In the genomic region with DNA sequence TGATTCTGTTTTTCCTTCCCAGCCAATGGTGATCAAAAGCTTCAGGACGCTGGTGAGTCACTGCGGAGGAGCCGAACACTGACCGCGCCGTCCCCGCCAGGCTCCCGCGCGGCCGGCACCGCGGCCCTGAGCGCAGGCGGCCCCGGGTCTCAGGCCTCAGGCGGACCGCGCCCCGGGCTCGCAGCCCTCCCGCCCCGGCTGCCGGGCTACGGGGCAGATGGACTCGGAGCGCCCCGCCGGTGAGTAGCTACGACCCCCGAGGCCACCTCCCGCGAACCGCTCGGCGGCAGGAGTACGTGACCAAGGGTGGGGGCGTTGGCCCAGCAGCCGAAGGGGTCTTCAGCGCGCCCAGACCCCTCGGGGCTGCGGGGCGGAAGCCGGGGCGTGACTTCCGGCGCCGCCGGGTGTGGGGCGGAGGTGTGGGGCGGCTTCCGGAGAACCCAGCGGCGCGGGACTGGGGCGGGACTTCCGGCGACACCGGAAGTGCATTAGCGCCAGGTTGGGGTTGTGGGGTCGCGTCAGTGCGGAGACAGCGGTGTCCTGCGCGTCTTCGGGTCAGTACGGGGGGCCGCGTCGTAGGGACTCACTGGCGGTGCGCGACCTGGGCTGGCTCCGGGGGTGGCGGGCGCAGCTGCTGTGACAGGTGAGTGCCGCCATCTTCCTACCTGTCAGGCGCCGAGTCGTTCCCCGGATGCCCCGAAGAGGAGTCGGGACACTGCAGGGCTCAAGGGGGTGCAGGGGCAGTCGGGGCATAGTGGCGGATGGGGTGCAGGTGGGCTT, we compare ENCODE assay signal across 1 cellular context.
A peak's percentile ranks its signal among the peaks of the same experiment; 100 is the strongest.
TF ChIP-seq lines count a peak whose summit lies in the region.

TSS of gene WDR37 (plus strand) at position 60 of the 780 bp plus-strand sequence. CDS start 15,771 bp downstream, outside the sequence.

TF ChIP-seq in HepG2, 621 proteins besides CTCF, POLR2A, EP300 and RAD21 (continued from another document and continues in another):
- TF ChIP-seq, protein P1, sequence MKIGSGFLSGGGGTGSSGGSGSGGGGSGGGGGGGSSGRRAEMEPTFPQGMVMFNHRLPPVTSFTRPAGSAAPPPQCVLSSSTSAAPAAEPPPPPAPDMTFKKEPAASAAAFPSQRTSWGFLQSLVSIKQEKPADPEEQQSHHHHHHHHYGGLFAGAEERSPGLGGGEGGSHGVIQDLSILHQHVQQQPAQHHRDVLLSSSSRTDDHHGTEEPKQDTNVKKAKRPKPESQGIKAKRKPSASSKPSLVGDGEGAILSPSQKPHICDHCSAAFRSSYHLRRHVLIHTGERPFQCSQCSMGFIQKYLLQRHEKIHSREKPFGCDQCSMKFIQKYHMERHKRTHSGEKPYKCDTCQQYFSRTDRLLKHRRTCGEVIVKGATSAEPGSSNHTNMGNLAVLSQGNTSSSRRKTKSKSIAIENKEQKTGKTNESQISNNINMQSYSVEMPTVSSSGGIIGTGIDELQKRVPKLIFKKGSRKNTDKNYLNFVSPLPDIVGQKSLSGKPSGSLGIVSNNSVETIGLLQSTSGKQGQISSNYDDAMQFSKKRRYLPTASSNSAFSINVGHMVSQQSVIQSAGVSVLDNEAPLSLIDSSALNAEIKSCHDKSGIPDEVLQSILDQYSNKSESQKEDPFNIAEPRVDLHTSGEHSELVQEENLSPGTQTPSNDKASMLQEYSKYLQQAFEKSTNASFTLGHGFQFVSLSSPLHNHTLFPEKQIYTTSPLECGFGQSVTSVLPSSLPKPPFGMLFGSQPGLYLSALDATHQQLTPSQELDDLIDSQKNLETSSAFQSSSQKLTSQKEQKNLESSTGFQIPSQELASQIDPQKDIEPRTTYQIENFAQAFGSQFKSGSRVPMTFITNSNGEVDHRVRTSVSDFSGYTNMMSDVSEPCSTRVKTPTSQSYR (CRISPR knock-in tag; IDR thresholded peaks at IDR 0.05; ENCODE audit: borderline replicate concordance), result no peak
- TF ChIP-seq ZNF652 (CRISPR knock-in tag; IDR thresholded peaks at IDR 0.05; ENCODE audit: borderline replicate concordance, low read depth) (no peak), PAX8 (CRISPR knock-in tag; IDR thresholded peaks at IDR 0.05; ENCODE audit: borderline replicate concordance) (no peak), JUND (CRISPR knock-in tag; IDR thresholded peaks at IDR 0.05) (no peak), ZNF556 (CRISPR knock-in tag; IDR thresholded peaks at IDR 0.05; ENCODE audit: borderline replicate concordance) (0 out of 2 replicates have a peak, but pooled peaks have one; percentile 44), ZNF230 (CRISPR knock-in tag; IDR thresholded peaks at IDR 0.05) (no peak), ZNF225 (CRISPR knock-in tag; IDR thresholded peaks at IDR 0.05) (peak; percentile 48; the same call in 1 of the 2 replicates), KDM2A (CRISPR knock-in tag; IDR thresholded peaks at IDR 0.05; ENCODE audit: borderline replicate concordance, low read depth) (peak; percentile 86), FIP1L1 (IDR thresholded peaks at IDR 0.05; ENCODE audit: borderline replicate concordance, insufficient read depth, low read depth, low read length) (no peak), NFIB (CRISPR knock-in tag; IDR thresholded peaks at IDR 0.05; ENCODE audit: borderline replicate concordance) (no peak), ZNF777 (CRISPR knock-in tag; IDR thresholded peaks at IDR 0.05) (peak; percentile 49; the same call in 1 of the 2 replicates), ZNF326 (CRISPR knock-in tag; IDR thresholded peaks at IDR 0.05; ENCODE audit: borderline replicate concordance) (no peak), TARDBP (CRISPR knock-in tag; IDR thresholded peaks at IDR 0.05) (no peak), DDIT3 (CRISPR knock-in tag; IDR thresholded peaks at IDR 0.05) (no peak), ZNF180 (CRISPR knock-in tag; IDR thresholded peaks at IDR 0.05; ENCODE audit: borderline replicate concordance, low read depth) (no peak), ZSCAN20 (CRISPR knock-in tag; IDR thresholded peaks at IDR 0.05; ENCODE audit: borderline replicate concordance) (no peak), NR2F2 (IDR thresholded peaks at IDR 0.05; ENCODE audit: borderline replicate concordance, low read depth) (no peak), TFDP1 (CRISPR knock-in tag; IDR thresholded peaks at IDR 0.05; ENCODE audit: borderline replicate concordance) (peak; percentile 16; the same call in 1 of the 2 replicates), KLF16 (CRISPR knock-in tag; IDR thresholded peaks at IDR 0.05) (no peak; a peak in 1 of 4 replicates), HIVEP1 (CRISPR knock-in tag; IDR thresholded peaks at IDR 0.05) (no peak), ZNF333 (CRISPR knock-in tag; IDR thresholded peaks at IDR 0.05; ENCODE audit: borderline replicate concordance) (no peak), ZNF101 (CRISPR knock-in tag; IDR thresholded peaks at IDR 0.05; ENCODE audit: borderline replicate concordance, low read depth) (no peak), CREBL2 (CRISPR knock-in tag; IDR thresholded peaks at IDR 0.05; ENCODE audit: borderline replicate concordance) (no peak), ZNF713 (CRISPR knock-in tag; IDR thresholded peaks at IDR 0.05) (no peak), ZNF816 (CRISPR knock-in tag; IDR thresholded peaks at IDR 0.05; ENCODE audit: borderline replicate concordance) (no peak), RFXANK (CRISPR knock-in tag; IDR thresholded peaks at IDR 0.05) (no peak), XBP1 (CRISPR knock-in tag; IDR thresholded peaks at IDR 0.05) (no peak), ZNF224 (CRISPR knock-in tag; IDR thresholded peaks at IDR 0.05) (peak; percentile 39; the same call in 1 of the 2 replicates), ZC3H13 (CRISPR knock-in tag; IDR thresholded peaks at IDR 0.05) (peak; percentile 73; the same call in 1 of the 2 replicates), SALL1 (CRISPR knock-in tag; IDR thresholded peaks at IDR 0.05) (peak; percentile 61), ZNF792 (CRISPR knock-in tag; IDR thresholded peaks at IDR 0.05) (no peak; the same call in 1 of the 2 replicates), TRIM22 (IDR thresholded peaks at IDR 0.05) (no peak), ZNF274 (CRISPR knock-in tag; IDR thresholded peaks at IDR 0.05) (0 out of 2 replicates have a peak, but pooled peaks have one; percentile 57)
- TF ChIP-seq, protein P2, sequence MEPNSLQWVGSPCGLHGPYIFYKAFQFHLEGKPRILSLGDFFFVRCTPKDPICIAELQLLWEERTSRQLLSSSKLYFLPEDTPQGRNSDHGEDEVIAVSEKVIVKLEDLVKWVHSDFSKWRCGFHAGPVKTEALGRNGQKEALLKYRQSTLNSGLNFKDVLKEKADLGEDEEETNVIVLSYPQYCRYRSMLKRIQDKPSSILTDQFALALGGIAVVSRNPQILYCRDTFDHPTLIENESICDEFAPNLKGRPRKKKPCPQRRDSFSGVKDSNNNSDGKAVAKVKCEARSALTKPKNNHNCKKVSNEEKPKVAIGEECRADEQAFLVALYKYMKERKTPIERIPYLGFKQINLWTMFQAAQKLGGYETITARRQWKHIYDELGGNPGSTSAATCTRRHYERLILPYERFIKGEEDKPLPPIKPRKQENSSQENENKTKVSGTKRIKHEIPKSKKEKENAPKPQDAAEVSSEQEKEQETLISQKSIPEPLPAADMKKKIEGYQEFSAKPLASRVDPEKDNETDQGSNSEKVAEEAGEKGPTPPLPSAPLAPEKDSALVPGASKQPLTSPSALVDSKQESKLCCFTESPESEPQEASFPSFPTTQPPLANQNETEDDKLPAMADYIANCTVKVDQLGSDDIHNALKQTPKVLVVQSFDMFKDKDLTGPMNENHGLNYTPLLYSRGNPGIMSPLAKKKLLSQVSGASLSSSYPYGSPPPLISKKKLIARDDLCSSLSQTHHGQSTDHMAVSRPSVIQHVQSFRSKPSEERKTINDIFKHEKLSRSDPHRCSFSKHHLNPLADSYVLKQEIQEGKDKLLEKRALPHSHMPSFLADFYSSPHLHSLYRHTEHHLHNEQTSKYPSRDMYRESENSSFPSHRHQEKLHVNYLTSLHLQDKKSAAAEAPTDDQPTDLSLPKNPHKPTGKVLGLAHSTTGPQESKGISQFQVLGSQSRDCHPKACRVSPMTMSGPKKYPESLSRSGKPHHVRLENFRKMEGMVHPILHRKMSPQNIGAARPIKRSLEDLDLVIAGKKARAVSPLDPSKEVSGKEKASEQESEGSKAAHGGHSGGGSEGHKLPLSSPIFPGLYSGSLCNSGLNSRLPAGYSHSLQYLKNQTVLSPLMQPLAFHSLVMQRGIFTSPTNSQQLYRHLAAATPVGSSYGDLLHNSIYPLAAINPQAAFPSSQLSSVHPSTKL (CRISPR knock-in tag; IDR thresholded peaks at IDR 0.05), result peak; percentile 46; the same call in 1 of the 2 replicates
- TF ChIP-seq, protein P3, sequence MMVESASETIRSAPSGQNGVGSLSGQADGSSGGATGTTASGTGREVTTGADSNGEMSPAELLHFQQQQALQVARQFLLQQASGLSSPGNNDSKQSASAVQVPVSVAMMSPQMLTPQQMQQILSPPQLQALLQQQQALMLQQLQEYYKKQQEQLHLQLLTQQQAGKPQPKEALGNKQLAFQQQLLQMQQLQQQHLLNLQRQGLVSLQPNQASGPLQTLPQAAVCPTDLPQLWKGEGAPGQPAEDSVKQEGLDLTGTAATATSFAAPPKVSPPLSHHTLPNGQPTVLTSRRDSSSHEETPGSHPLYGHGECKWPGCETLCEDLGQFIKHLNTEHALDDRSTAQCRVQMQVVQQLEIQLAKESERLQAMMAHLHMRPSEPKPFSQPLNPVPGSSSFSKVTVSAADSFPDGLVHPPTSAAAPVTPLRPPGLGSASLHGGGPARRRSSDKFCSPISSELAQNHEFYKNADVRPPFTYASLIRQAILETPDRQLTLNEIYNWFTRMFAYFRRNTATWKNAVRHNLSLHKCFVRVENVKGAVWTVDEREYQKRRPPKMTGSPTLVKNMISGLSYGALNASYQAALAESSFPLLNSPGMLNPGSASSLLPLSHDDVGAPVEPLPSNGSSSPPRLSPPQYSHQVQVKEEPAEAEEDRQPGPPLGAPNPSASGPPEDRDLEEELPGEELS (CRISPR knock-in tag; IDR thresholded peaks at IDR 0.05), result peak; percentile 25; the same call in 1 of the 2 replicates
- TF ChIP-seq, protein P4, sequence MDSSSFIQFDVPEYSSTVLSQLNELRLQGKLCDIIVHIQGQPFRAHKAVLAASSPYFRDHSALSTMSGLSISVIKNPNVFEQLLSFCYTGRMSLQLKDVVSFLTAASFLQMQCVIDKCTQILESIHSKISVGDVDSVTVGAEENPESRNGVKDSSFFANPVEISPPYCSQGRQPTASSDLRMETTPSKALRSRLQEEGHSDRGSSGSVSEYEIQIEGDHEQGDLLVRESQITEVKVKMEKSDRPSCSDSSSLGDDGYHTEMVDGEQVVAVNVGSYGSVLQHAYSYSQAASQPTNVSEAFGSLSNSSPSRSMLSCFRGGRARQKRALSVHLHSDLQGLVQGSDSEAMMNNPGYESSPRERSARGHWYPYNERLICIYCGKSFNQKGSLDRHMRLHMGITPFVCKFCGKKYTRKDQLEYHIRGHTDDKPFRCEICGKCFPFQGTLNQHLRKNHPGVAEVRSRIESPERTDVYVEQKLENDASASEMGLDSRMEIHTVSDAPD (CRISPR knock-in tag; IDR thresholded peaks at IDR 0.05), result no peak
- TF ChIP-seq, protein P5, sequence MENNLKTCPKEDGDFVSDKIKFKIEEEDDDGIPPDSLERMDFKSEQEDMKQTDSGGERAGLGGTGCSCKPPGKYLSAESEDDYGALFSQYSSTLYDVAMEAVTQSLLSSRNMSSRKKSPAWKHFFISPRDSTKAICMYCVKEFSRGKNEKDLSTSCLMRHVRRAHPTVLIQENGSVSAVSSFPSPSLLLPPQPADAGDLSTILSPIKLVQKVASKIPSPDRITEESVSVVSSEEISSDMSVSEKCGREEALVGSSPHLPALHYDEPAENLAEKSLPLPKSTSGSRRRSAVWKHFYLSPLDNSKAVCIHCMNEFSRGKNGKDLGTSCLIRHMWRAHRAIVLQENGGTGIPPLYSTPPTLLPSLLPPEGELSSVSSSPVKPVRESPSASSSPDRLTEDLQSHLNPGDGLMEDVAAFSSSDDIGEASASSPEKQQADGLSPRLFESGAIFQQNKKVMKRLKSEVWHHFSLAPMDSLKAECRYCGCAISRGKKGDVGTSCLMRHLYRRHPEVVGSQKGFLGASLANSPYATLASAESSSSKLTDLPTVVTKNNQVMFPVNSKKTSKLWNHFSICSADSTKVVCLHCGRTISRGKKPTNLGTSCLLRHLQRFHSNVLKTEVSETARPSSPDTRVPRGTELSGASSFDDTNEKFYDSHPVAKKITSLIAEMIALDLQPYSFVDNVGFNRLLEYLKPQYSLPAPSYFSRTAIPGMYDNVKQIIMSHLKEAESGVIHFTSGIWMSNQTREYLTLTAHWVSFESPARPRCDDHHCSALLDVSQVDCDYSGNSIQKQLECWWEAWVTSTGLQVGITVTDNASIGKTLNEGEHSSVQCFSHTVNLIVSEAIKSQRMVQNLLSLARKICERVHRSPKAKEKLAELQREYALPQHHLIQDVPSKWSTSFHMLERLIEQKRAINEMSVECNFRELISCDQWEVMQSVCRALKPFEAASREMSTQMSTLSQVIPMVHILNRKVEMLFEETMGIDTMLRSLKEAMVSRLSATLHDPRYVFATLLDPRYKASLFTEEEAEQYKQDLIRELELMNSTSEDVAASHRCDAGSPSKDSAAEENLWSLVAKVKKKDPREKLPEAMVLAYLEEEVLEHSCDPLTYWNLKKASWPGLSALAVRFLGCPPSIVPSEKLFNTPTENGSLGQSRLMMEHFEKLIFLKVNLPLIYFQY (CRISPR knock-in tag; IDR thresholded peaks at IDR 0.05; ENCODE audit: borderline replicate concordance), result peak; percentile 41; the same call in 1 of the 2 replicates
